In the genomic region with DNA sequence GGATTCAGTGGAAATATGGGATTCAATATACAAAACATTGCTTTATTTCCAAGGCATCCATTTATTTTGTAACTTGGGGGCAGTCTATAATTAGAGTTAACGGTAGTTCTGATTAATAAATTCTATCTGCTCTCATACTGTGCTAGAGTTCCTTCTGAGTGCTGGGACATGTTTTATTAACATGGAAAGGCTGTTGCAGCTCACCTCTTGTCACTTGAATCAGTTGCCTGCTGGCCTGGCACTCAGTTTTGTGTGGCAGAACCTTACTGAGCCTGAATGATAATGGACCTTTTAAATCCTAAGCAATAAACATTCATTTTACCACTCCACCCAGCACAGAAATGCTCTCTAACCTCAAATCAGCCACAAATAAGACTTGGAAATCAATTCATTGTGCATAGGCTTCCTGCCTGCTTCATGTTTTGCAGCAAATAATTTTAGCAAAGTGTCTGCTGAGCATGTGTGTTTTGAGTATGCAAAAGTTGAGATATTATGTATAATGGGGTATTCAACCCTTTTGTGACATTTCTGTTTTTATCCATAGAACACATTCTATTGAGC, we compare ENCODE assay signal across 14 cellular contexts.
DNase-seq lines count a peak whose midpoint lies in the region; ATAC-seq and TF ChIP-seq lines count a peak whose summit lies in the region.
"Had no signal": no experiment of that assay in that cellular context is flagged by ENCODE, and none has a peak within 500 bp of the region (broad histone marks: within the 10 kb centered on the region; RNA-seq: fewer than 3 reads in every experiment).

No MANE protein-coding gene starts in this region.

- no peak for TF ChIP-seq CTCF in right atrium auricular region (IDR thresholded peaks at IDR 0.05)

- H3K36me3 ChIP-seq in right atrium auricular region (no peaks in the 10 kb centered on the region), SK-N-MC (ENCODE audit: insufficient read depth, low read length) (no peaks in the 10 kb centered on the region), HAP-1 (replicated peaks) (no peaks in the 10 kb centered on the region)

- intact Hi-C loops in Right ventricle myocardium superior (cut with DNase I), result no loop called here

- peak overlapping the region; percentile 13 for H3K9ac ChIP-seq in SK-N-MC (ENCODE audit: insufficient read length)
- H3K9ac ChIP-seq: GM23248 had no signal

- in situ Hi-C loops in HAP-1 (cut with MboI; ENCODE audit: low sequenced_read_pairs), result no loop called here

- DNase-seq in Right ventricle myocardium superior, result no peak
- no peak for DNase-seq in right atrium auricular region (ENCODE audit: low spot score)
- DNase-seq in SK-N-MC (ENCODE audit: low read depth, low spot score), result peak; percentile 40
- DNase-seq in fibroblast of peridontal ligament (ENCODE audit: extremely low read depth), result peak; percentile 65
- no peak for DNase-seq in HAP-1 (ENCODE audit: low spot score in 2 of 2)
- DNase-seq: ACHN, C1 segment of cervical spinal cord, DMS153, DMS79 treated with DMSO at 0.1 percent for 48 hours, EL, GM23248 had no signal

- H3K27me3 ChIP-seq in right atrium auricular region (no peaks in the 10 kb centered on the region), HAP-1 (ENCODE audit: low read depth) (no peaks in the 10 kb centered on the region)

- H3K9me3 ChIP-seq in right atrium auricular region (no peaks in the 10 kb centered on the region), SK-N-MC (ENCODE audit: low read depth, low read length) (no peaks in the 10 kb centered on the region), HAP-1 (no peaks in the 10 kb centered on the region)

- peaks cover 0 to 6% of the 10 kb centered on the region in 2 donors for H3K4me1 ChIP-seq in right atrium auricular region
- H3K4me1 ChIP-seq in HAP-1, result no peaks in the 10 kb centered on the region

- H3K27ac ChIP-seq in right atrium auricular region (no peak overlapping the region), SK-N-MC (peak overlapping the region; percentile 95)
- H3K27ac ChIP-seq: GM23248 had no signal

- H3K4me3 ChIP-seq in right atrium auricular region (no peak overlapping the region), SK-N-MC (peak overlapping the region; percentile 55; the same call in 1 of the 2 replicates), HAP-1 (no peak overlapping the region)
- H3K4me3 ChIP-seq: GM23248, K562 had no signal

- ATAC-seq in Right ventricle myocardium superior (ENCODE audit: poor library complexity) (peak; percentile 45), GM21515 (IDR thresholded peaks at IDR 0.05; ENCODE audit: unreplicated experiment) (no peak), GM21717 (IDR thresholded peaks at IDR 0.05; ENCODE audit: unreplicated experiment) (no peak)
- ATAC-seq: K562 had no signal

Comparison
In these comparisons a context has a peak if more than half of its experiments do, and no peak if none do; other contexts are left out.
1. DNase-seq: peak in SK-N-MC (single experiment) and fibroblast of peridontal ligament (single experiment); none in Right ventricle myocardium superior (single experiment), right atrium auricular region (single experiment) and HAP-1 (0 of 2).